ENCODE assay signal across 16 cellular contexts in genomic region chr1:234546890-234547788, GRCh38.
DNase-seq lines count a peak whose midpoint lies in the region; ATAC-seq and TF ChIP-seq lines count a peak whose summit lies in the region.
"Had no signal": no experiment of that assay in that cellular context is flagged by ENCODE, and none has a peak within 500 bp of the region (broad histone marks: within the 10 kb centered on the region; RNA-seq: fewer than 3 reads in every experiment).

No MANE protein-coding gene starts in this region.

- H3K4me1 ChIP-seq in BLaER1 treated with 17β-estradiol and CSF1 and Interleukin-3, amounts not matched to agents 10 nM and 100 nM: peaks cover 47 to 92% (median 76%) of the 10 kb centered on the region in 10 experiments

- peak overlapping the region in 2 of 11 experiments; percentile 10 to 42; a peak in 1 of 22 replicates for H3K9ac ChIP-seq in BLaER1 treated with 17β-estradiol and CSF1 and Interleukin-3, amounts not matched to agents 10 nM and 100 nM

- no peak for ATAC-seq in HG03571 (IDR thresholded peaks at IDR 0.05; ENCODE audit: unreplicated experiment)
- ATAC-seq: HCT116 had no signal

- peak overlapping the region; percentile 57 to 99 (median 65) for H3K27ac Mint-ChIP-seq in nephron

- no peak overlapping the region for H3K4me3 ChIP-seq in BLaER1 treated with 17β-estradiol and CSF1 and Interleukin-3, amounts not matched to agents 10 nM and 100 nM
- H3K4me3 ChIP-seq: upper lobe of left lung had no signal

- H3K27me3 Mint-ChIP-seq in nephron (ENCODE audit: low read depth): peaks cover 4% of the 10 kb centered on the region

- no peaks in the 10 kb centered on the region for H3K36me3 Mint-ChIP-seq in nephron (ENCODE audit: low read depth)

- peak overlapping the region; percentile 1 to 98 (median 76); a peak in 18 of 22 replicates for H3K4me2 ChIP-seq in BLaER1 treated with 17β-estradiol and CSF1 and Interleukin-3, amounts not matched to agents 10 nM and 100 nM

- DNase-seq in NCI-H69 (lab: John Stamatoyannopoulos, UW) (peak; percentile 78), caudate nucleus (lab: John Stamatoyannopoulos, UW) (no peak), amygdala (lab: John Stamatoyannopoulos, UW) (no peak), HUDEP-2 (lab: John Stamatoyannopoulos, UW; ENCODE audit: unreplicated experiment in 76 of 76) (no peak), GF-D8 (lab: John Stamatoyannopoulos, UW) (no peak)
- DNase-seq: ACHN; activated CD4-positive, alpha-beta T cell treated with anti-CD3 and anti-CD28 coated beads, Interleukin-2, amount 50 U/mL, for 4 hours; cerebellar nuclear complex; glutamatergic neuron; mammary epithelial cell; occipital lobe; upper lobe of left lung had no signal

- no peak overlapping the region for H3K4me3 Mint-ChIP-seq in nephron

- TF ChIP-seq CTCF in nephron (IDR thresholded peaks at IDR 0.05; ENCODE audit: unreplicated experiment in 3 of 3): no peak

- H3K9me3 ChIP-seq in BLaER1 treated with 17β-estradiol and CSF1 and Interleukin-3, amounts not matched to agents 10 nM and 100 nM (replicated peaks in 1 of 11): no peaks in the 10 kb centered on the region
- H3K9me3 ChIP-seq: upper lobe of left lung had no signal

- H3K9me3 Mint-ChIP-seq in nephron: no peaks in the 10 kb centered on the region

- H3K27ac ChIP-seq in BLaER1 treated with 17β-estradiol and CSF1 and Interleukin-3, amounts not matched to agents 10 nM and 100 nM: peak overlapping the region in 6 of 11 experiments; percentile 16 to 50 (median 28); a peak in 8 of 22 replicates
- H3K27ac ChIP-seq in caudate nucleus (ENCODE audit: low read depth, low read length): peak overlapping the region; percentile 19
- H3K27ac ChIP-seq: upper lobe of left lung had no signal

- no peaks in the 10 kb centered on the region for H3K36me3 ChIP-seq in BLaER1 treated with 17β-estradiol and CSF1 and Interleukin-3, amounts not matched to agents 10 nM and 100 nM
- H3K36me3 ChIP-seq: upper lobe of left lung had no signal

- H3K27me3 ChIP-seq in BLaER1 treated with 17β-estradiol and CSF1 and Interleukin-3, amounts not matched to agents 10 nM and 100 nM: no peaks in the 10 kb centered on the region
- H3K27me3 ChIP-seq: upper lobe of left lung had no signal

- peaks cover 49% of the 10 kb centered on the region for H3K4me1 Mint-ChIP-seq in nephron

- H4K20me1 ChIP-seq in BLaER1 treated with 17β-estradiol and CSF1 and Interleukin-3, amounts not matched to agents 10 nM and 100 nM: no peaks in the 10 kb centered on the region
